ENCODE assay signal across 1 cellular context in the genomic region with DNA sequence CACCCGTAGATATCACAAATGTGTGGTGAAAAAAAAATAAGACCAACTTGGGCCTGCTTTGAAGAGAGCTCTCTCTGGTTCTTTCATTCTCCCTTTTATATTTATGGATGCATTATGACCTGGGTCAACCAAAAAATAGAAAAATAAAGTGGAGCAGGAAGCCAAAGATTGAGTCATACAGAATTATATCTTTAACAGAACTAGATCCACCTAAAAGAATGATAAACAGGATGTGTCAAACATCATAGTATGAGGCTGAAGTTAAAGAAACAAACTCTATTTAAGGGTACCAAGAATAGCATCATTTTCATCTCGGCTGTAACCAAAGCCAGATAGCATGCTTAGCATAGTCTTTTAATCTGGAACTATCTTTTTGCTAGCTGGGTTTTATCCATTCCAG.
TF ChIP-seq lines count a peak whose summit lies in the region.

No MANE protein-coding gene starts in this region.

TF ChIP-seq in HCT116, 20 proteins besides CTCF, POLR2A, EP300 and RAD21 (continued from another document):
- TF ChIP-seq, protein P1, sequence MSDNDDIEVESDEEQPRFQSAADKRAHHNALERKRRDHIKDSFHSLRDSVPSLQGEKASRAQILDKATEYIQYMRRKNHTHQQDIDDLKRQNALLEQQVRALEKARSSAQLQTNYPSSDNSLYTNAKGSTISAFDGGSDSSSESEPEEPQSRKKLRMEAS (IDR thresholded peaks at IDR 0.05): no peak
- no peak for TF ChIP-seq ELF1 (IDR thresholded peaks at IDR 0.05; ENCODE audit: borderline replicate concordance, low read depth)
- no peak for TF ChIP-seq CEBPB (IDR thresholded peaks at IDR 0.05; ENCODE audit: low read depth)
- no peak for TF ChIP-seq YY1 (IDR thresholded peaks at IDR 0.05; ENCODE audit: extremely low read depth, insufficient replicate concordance, low read depth, low read length)
- no peak for TF ChIP-seq ZFX (IDR thresholded peaks at IDR 0.05)
- no peak for TF ChIP-seq JUND (IDR thresholded peaks at IDR 0.05)
- TF ChIP-seq EZH2phosphoT487 (IDR thresholded peaks at IDR 0.05; ENCODE audit: borderline replicate concordance): no peak
- no peak for TF ChIP-seq EZH2 (IDR thresholded peaks at IDR 0.05)
- TF ChIP-seq, protein P2, sequence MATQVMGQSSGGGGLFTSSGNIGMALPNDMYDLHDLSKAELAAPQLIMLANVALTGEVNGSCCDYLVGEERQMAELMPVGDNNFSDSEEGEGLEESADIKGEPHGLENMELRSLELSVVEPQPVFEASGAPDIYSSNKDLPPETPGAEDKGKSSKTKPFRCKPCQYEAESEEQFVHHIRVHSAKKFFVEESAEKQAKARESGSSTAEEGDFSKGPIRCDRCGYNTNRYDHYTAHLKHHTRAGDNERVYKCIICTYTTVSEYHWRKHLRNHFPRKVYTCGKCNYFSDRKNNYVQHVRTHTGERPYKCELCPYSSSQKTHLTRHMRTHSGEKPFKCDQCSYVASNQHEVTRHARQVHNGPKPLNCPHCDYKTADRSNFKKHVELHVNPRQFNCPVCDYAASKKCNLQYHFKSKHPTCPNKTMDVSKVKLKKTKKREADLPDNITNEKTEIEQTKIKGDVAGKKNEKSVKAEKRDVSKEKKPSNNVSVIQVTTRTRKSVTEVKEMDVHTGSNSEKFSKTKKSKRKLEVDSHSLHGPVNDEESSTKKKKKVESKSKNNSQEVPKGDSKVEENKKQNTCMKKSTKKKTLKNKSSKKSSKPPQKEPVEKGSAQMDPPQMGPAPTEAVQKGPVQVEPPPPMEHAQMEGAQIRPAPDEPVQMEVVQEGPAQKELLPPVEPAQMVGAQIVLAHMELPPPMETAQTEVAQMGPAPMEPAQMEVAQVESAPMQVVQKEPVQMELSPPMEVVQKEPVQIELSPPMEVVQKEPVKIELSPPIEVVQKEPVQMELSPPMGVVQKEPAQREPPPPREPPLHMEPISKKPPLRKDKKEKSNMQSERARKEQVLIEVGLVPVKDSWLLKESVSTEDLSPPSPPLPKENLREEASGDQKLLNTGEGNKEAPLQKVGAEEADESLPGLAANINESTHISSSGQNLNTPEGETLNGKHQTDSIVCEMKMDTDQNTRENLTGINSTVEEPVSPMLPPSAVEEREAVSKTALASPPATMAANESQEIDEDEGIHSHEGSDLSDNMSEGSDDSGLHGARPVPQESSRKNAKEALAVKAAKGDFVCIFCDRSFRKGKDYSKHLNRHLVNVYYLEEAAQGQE (IDR thresholded peaks at IDR 0.05; ENCODE audit: low read depth): no peak
- TF ChIP-seq, protein P3, sequence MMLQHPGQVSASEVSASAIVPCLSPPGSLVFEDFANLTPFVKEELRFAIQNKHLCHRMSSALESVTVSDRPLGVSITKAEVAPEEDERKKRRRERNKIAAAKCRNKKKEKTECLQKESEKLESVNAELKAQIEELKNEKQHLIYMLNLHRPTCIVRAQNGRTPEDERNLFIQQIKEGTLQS (IDR thresholded peaks at IDR 0.05): no peak
- TF ChIP-seq EGR1 (IDR thresholded peaks at IDR 0.05; ENCODE audit: low read depth): no peak
TF ChIP-seq in HCT116: peak in this region for 0.
